ENCODE assay signal across 23 cellular contexts in genomic region chr7:140217750-140218501, GRCh38.
"Had no signal": no experiment of that assay in that cellular context is flagged by ENCODE, and none has a peak within 500 bp of the region (broad histone marks: within the 10 kb centered on the region; RNA-seq: fewer than 3 reads in every experiment).

No MANE protein-coding gene starts in this region.

- DNase-seq: head of caudate nucleus; hippocampal formation; left colon; left lung; lower lobe of right lung; mammary epithelial cell; mesenchymal stem cell; naive thymus-derived CD8-positive, alpha-beta T cell; occipital lobe; ovary; right cardiac atrium; sigmoid colon; small intestine; spleen; stimulated activated CD4-positive, alpha-beta T cell treated with anti-CD3 and anti-CD28 coated beads, Interleukin-4, amount 100 ng/mL, for 24 hours; stimulated activated naive CD4-positive, alpha-beta T cell treated with Interleukin-2 at 50 U/mL for 16 hours; stimulated activated naive CD8-positive, alpha-beta T cell treated with anti-CD3 and anti-CD28 coated beads, Interleukin-15, amount 100 ng/mL, for 72 hours; substantia nigra; upper lobe of right lung had no signal

- H3K27ac ChIP-seq: left lung, lower lobe of right lung, ovary, sigmoid colon, spleen, tibial nerve, upper lobe of right lung had no signal

- FAIRE-seq: keratinocyte, small intestine, urothelium cell line had no signal

- ATAC-seq: left colon; left lung; lower lobe of right lung; naive thymus-derived CD8-positive, alpha-beta T cell; right cardiac atrium; stimulated activated effector memory CD8-positive, alpha-beta T cell treated with anti-CD3 and anti-CD28 coated beads, Interleukin-12 subunit alpha, Interleukin-12 subunit beta, amount 100 ng/mL, for 72 hours; stimulated activated naive CD8-positive, alpha-beta T cell treated with anti-CD3 and anti-CD28 coated beads, Interleukin-15, amount 100 ng/mL, for 72 hours; upper lobe of right lung had no signal

- H3K27me3 ChIP-seq: left lung, ovary, sigmoid colon, spleen, tibial nerve, upper lobe of right lung had no signal

- H3K4me3 ChIP-seq: left lung, lower lobe of right lung, ovary, sigmoid colon, spleen, tibial nerve, upper lobe of right lung had no signal

- H3K9me3 ChIP-seq: left lung, lower lobe of right lung, ovary, tibial nerve, upper lobe of right lung had no signal

- H3K36me3 ChIP-seq: left lung, lower lobe of right lung, ovary, sigmoid colon, spleen, tibial nerve, upper lobe of right lung had no signal
